In genomic region chr3:113006350-113007056, GRCh38 we compare ENCODE assay signal across 23 cellular contexts. TPM values are rescaled to one million over a fixed set of nuclear protein-coding genes. Genes with fewer than 3 reads are reported as not detected.
DNase-seq lines count a peak whose midpoint lies in the region; ATAC-seq and TF ChIP-seq lines count a peak whose summit lies in the region.
"Had no signal": no experiment of that assay in that cellular context is flagged by ENCODE, and none has a peak within 500 bp of the region (broad histone marks: within the 10 kb centered on the region; RNA-seq: fewer than 3 reads in every experiment).

No MANE protein-coding gene starts in this region.

- peaks cover 0 to 100% (median 70%) of the 10 kb centered on the region in 6 donors for H3K36me3 ChIP-seq in spleen

- WGBS in spleen, 5 donors, result 73 to 88% (median 84%) methylated on average over 4 of the region's 4 CpGs

- no peaks in the 10 kb centered on the region for H3K27me3 Mint-ChIP-seq in activated T-cell treated with anti-CD3 and anti-CD28 coated beads, Interleukin-2, amount 50 U/mL, for 4 hours (ENCODE audit: low read depth)
- no peaks in the 10 kb centered on the region for H3K27me3 Mint-ChIP-seq in IgD-negative memory B cell
- H3K27me3 Mint-ChIP-seq in activated naive CD8-positive, alpha-beta T cell, result no peaks in the 10 kb centered on the region
- H3K27me3 Mint-ChIP-seq: brain; stimulated activated memory B cell treated with anti-CD40 and anti-IgM and Interleukin-4, amounts not matched to agents 10 μg/mL and 1 μg/mL and 100 μg/mL, for 72 hours had no signal

- no peak overlapping the region for H3K4me3 ChIP-seq in spleen
- H3K4me3 ChIP-seq: GM23248, sigmoid colon, tibial artery had no signal

- no peaks in the 10 kb centered on the region for H3K9me3 ChIP-seq in spleen
- H3K9me3 ChIP-seq: sigmoid colon, tibial artery had no signal

- H3K27ac Mint-ChIP-seq in IgD-negative memory B cell, result peak overlapping the region in 2 of 3 donors; percentile 53 to 86
- peak overlapping the region; percentile 97 for H3K27ac Mint-ChIP-seq in activated naive CD8-positive, alpha-beta T cell

- no peak for TF ChIP-seq POLR2A in spleen (IDR thresholded peaks at IDR 0.05)

- peak overlapping the region in 5 of 8 donors; percentile 17 to 48 (median 31) for H3K27ac ChIP-seq in spleen
- H3K27ac ChIP-seq: sigmoid colon, tibial artery, VCaP had no signal

- intact Hi-C loops in spleen (cut with DNase I; ENCODE audit: low total_unique reads), result no loop called here
- intact Hi-C loops in head of caudate nucleus (cut with DNase I), result no loop called here

- DNase-seq in activated T-cell treated with anti-CD3 and anti-CD28 coated beads, Interleukin-2, amount 50 U/mL, for 4 hours, result no peak
- no peak for DNase-seq in activated T-cell treated with anti-CD3 and anti-CD28 coated beads for 4 hours
- DNase-seq in spleen, result no peak
- no peak for DNase-seq in head of caudate nucleus
- no peak for DNase-seq in hepatic stellate cell (ENCODE audit: low spot score)
- DNase-seq in T1000 (lab: John Stamatoyannopoulos, UW), result no peak
- DNase-seq: DMS79 treated with DMSO at 0.1 percent for 48 hours, GM23248, NCI-H1092, NCI-H1930, NCI-H226, NCI-H82, posterior cingulate gyrus, Right ventricle myocardium superior, sigmoid colon, tibial artery had no signal

- peaks cover 0 to 53% (median 2%) of the 10 kb centered on the region in 6 donors for H3K4me1 ChIP-seq in spleen

- peak; percentile 20 to 56 for ATAC-seq in activated T-cell treated with anti-CD3 and anti-CD28 coated beads, Interleukin-2, amount 50 U/mL, for 4 hours
- ATAC-seq: stimulated activated memory B cell treated with anti-CD40 and anti-IgM and Interleukin-4, amounts not matched to agents 10 μg/mL and 1 μg/mL and 100 μg/mL, for 72 hours had no signal

- H3K4me3 Mint-ChIP-seq in activated T-cell treated with anti-CD3 and anti-CD28 coated beads, Interleukin-2, amount 50 U/mL, for 4 hours, result peak overlapping the region; percentile 70
- H3K4me3 Mint-ChIP-seq in IgD-negative memory B cell, result no peak overlapping the region
- peak overlapping the region; percentile 79 for H3K4me3 Mint-ChIP-seq in activated naive CD8-positive, alpha-beta T cell
- H3K4me3 Mint-ChIP-seq: brain; mesothelial cell of epicardium; neural crest cell; stimulated activated memory B cell treated with anti-CD40 and anti-IgM and Interleukin-4, amounts not matched to agents 10 μg/mL and 1 μg/mL and 100 μg/mL, for 72 hours had no signal

- H3K9me3 Mint-ChIP-seq in activated T-cell treated with anti-CD3 and anti-CD28 coated beads, Interleukin-2, amount 50 U/mL, for 4 hours, result no peaks in the 10 kb centered on the region
- no peaks in the 10 kb centered on the region for H3K9me3 Mint-ChIP-seq in IgD-negative memory B cell
- H3K9me3 Mint-ChIP-seq in activated naive CD8-positive, alpha-beta T cell (ENCODE audit: low read depth), result no peaks in the 10 kb centered on the region
- H3K9me3 Mint-ChIP-seq: brain; mesothelial cell of epicardium; neural crest cell; stimulated activated memory B cell treated with anti-CD40 and anti-IgM and Interleukin-4, amounts not matched to agents 10 μg/mL and 1 μg/mL and 100 μg/mL, for 72 hours had no signal

- peaks cover 74% of the 10 kb centered on the region for H3K4me1 Mint-ChIP-seq in activated T-cell treated with anti-CD3 and anti-CD28 coated beads, Interleukin-2, amount 50 U/mL, for 4 hours (ENCODE audit: low read depth)
- peaks cover 3 to 5% (median 4%) of the 10 kb centered on the region in 3 donors for H3K4me1 Mint-ChIP-seq in IgD-negative memory B cell
- H3K4me1 Mint-ChIP-seq in activated naive CD8-positive, alpha-beta T cell (ENCODE audit: low read depth), result peaks cover 88% of the 10 kb centered on the region
- H3K4me1 Mint-ChIP-seq: neural crest cell had no signal

- H3K27me3 ChIP-seq in spleen (replicated peaks in 1 of 7), result no peaks in the 10 kb centered on the region
- H3K27me3 ChIP-seq: sigmoid colon, tibial artery had no signal

- TF ChIP-seq CTCF in spleen (IDR thresholded peaks at IDR 0.05 in 8 of 11, conservative IDR thresholded peaks at IDR 0.05 in 3 of 11), result no peak

- H3K36me3 Mint-ChIP-seq in activated T-cell treated with anti-CD3 and anti-CD28 coated beads, Interleukin-2, amount 50 U/mL, for 4 hours (ENCODE audit: insufficient read depth), result peaks cover 66% of the 10 kb centered on the region
- no peaks in the 10 kb centered on the region for H3K36me3 Mint-ChIP-seq in IgD-negative memory B cell
- peaks cover 9% of the 10 kb centered on the region for H3K36me3 Mint-ChIP-seq in activated naive CD8-positive, alpha-beta T cell

RNA-seq across cellular contexts. Expression of gene GTPBP8, which starts 15.7 kb away (rescaled TPM):
- total RNA-seq in activated T-cell treated with anti-CD3 and anti-CD28 coated beads, Interleukin-2, amount 50 U/mL, for 4 hours, result 10 to 100 TPM; 28.1 to 28.4 (median 28.1) TPM
- 18.8 TPM for polyA plus RNA-seq in IgD-negative memory B cell
- 10 to 100 TPM; 12.2 to 27.9 (median 14.8) TPM for total RNA-seq in spleen
- polyA plus RNA-seq in spleen, result 1 to 10 TPM; 5.1 to 7.7 (median 7.4) TPM

RNA-seq across cellular contexts. Expression of gene CD200R1, which starts 31.6 kb away (rescaled TPM):
- total RNA-seq in activated T-cell treated with anti-CD3 and anti-CD28 coated beads, Interleukin-2, amount 50 U/mL, for 4 hours, result 1 to 10 TPM; 1.1 to 2.3 (median 1.2) TPM
- 8.5 TPM for polyA plus RNA-seq in IgD-negative memory B cell
- 10 to 100 TPM in 5 of 7 donors, 1 to 10 TPM in 2; 9.2 to 14.0 (median 10.9) TPM for total RNA-seq in spleen
- 1 to 10 TPM in 2 of 3 donors, under 1 TPM in 1; 0.91 to 1.4 (median 1.3) TPM for polyA plus RNA-seq in spleen
- total RNA-seq: GM23248, neural crest cell had no signal
- polyA plus RNA-seq: GM23248 had no signal

Comparison
In these comparisons a context has a peak if more than half of its experiments do, and no peak if none do; other contexts are left out.
1. H3K4me3 Mint-ChIP-seq: peak in activated T-cell treated with anti-CD3 and anti-CD28 coated beads, Interleukin-2, amount 50 U/mL, for 4 hours (single experiment) and activated naive CD8-positive, alpha-beta T cell (single experiment); none in IgD-negative memory B cell (0 of 4).